Comparison of ENCODE assay signal across 13 cellular contexts in the genomic region with DNA sequence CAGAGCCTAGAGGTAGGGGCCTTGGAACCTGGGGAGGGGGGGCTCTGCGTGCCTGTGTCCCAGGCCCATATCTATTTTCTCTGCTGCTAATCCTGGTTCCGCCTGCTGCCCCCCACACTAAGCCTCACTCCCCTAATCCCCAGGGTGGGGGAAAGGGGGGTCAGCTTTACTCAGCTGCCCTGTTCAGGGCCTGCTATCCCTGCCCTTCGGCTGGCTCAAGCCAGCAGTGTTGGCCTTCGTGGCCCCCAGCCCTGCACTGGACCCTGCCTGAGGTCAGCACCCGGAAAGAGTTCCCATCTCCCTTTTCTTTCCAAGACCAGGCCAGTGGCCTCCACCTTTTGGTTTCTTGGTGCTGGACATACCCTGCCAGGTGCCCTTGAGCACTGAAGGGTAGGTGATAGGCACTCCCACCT. TPM values are rescaled to one million over a fixed set of nuclear protein-coding genes. Genes with fewer than 3 reads are reported as not detected.
DNase-seq lines count a peak whose midpoint lies in the region; ATAC-seq and TF ChIP-seq lines count a peak whose summit lies in the region.
"Had no signal": no experiment of that assay in that cellular context is flagged by ENCODE, and none has a peak within 500 bp of the region (broad histone marks: within the 10 kb centered on the region; RNA-seq: fewer than 3 reads in every experiment).

No MANE protein-coding gene starts in this region.

- no peak overlapping the region for H3K9ac ChIP-seq in muscle layer of colon (ENCODE audit: low read length)

- H3K27me3 ChIP-seq in muscle layer of colon (ENCODE audit: control insufficient read depth in 1 of 2, insufficient read depth in 2 of 2, low read length in 2 of 2) (no peaks in the 10 kb centered on the region), tibial nerve (no peaks in the 10 kb centered on the region)

- no peak for TF ChIP-seq CTCF in tibial nerve (IDR thresholded peaks at IDR 0.05)

- no peak overlapping the region for H3K4me3 ChIP-seq in muscle layer of colon (ENCODE audit: low read depth in 1 of 2, low read length in 2 of 2)
- peak overlapping the region in 2 of 4 donors; percentile 34 to 50 for H3K4me3 ChIP-seq in tibial nerve

- no peak for ATAC-seq in Right ventricle myocardium inferior
- no peak for ATAC-seq in left cardiac atrium

- TF ChIP-seq POLR2A in tibial nerve (IDR thresholded peaks at IDR 0.05), result no peak

- peaks cover 55% of the 10 kb centered on the region for H3K4me1 ChIP-seq in muscle layer of colon (ENCODE audit: insufficient read depth, low read length)
- H3K4me1 ChIP-seq in tibial nerve, result peaks cover 0 to 82% (median 70%) of the 10 kb centered on the region in 4 donors

- H3K36me3 ChIP-seq in muscle layer of colon (ENCODE audit: insufficient read depth, low read length) (peaks cover 22% of the 10 kb centered on the region), tibial nerve (peaks cover 0 to 17% (median 0%) of the 10 kb centered on the region in 3 donors)

- intact Hi-C loops in Right ventricle myocardium inferior (cut with DNase I), result no loop called here
- intact Hi-C loops in left cardiac atrium (cut with DNase I), result loop anchor here in 1 of 2 donors (5.0 kb wide), 1 partner anchor 49 kb away; a partner anchor contains a TSS

- WGBS in tibial nerve, 2 donors, result 59 to 72% methylated on average over 4 to 5 of the region's 5 CpGs

- no peak for TF ChIP-seq EP300 in tibial nerve (IDR thresholded peaks at IDR 0.05)

- H3K9me3 ChIP-seq in muscle layer of colon (ENCODE audit: low read length) (no peaks in the 10 kb centered on the region), tibial nerve (no peaks in the 10 kb centered on the region)

- H3K27ac ChIP-seq in angular gyrus (ENCODE audit: low read depth, low read length) (peak overlapping the region; percentile 18), muscle layer of colon (ENCODE audit: low read depth, low read length) (peak overlapping the region; percentile 52), tibial nerve (peak overlapping the region; percentile 74 to 99 (median 94))

- peak; percentile 9 for DNase-seq in Right ventricle myocardium inferior (ENCODE audit: missing footprints)
- no peak for DNase-seq in left cardiac atrium
- DNase-seq in tibial nerve (ENCODE audit: low spot score in 2 of 2), result no peak
- DNase-seq in dermis blood vessel endothelial cell, result no peak
- no peak for DNase-seq in hypothalamus (lab: John Stamatoyannopoulos, UW)
- no peak for DNase-seq in GM03348 (ENCODE audit: low spot score)
- DNase-seq: activated gamma-delta T cell treated with Interleukin-2 at 50 U/mL for 16 hours; stimulated activated CD4-positive, alpha-beta T cell treated with anti-CD3 and anti-CD28 coated beads, Interleukin-4, amount 100 ng/mL, for 4 hours had no signal

RNA-seq across cellular contexts. Expression of a gene that starts 8.4 kb away (rescaled TPM):
- total RNA-seq in Right ventricle myocardium inferior, result 53.3 TPM
- total RNA-seq in left cardiac atrium, result 10 to 100 TPM; 49.6 to 52.6 TPM
- total RNA-seq in tibial nerve, result 10 to 100 TPM; 44.6 to 53.4 (median 49.5) TPM
- 16.1 and 16.2 TPM in 2 replicates for total RNA-seq in dermis blood vessel endothelial cell

RNA-seq across cellular contexts. Expression of a gene that starts 17.6 kb away (rescaled TPM):
- total RNA-seq in Right ventricle myocardium inferior, result not detected
- total RNA-seq in left cardiac atrium, result not detected
- 1 to 10 TPM in 1 of 4 donors, not detected in 3; 1.5 TPM for total RNA-seq in tibial nerve
- not detected in 2 replicates for total RNA-seq in dermis blood vessel endothelial cell

RNA-seq across cellular contexts. Expression of a gene that starts 22.6 kb away (rescaled TPM):
- total RNA-seq in Right ventricle myocardium inferior, result 0.35 TPM
- under 1 TPM in 1 of 2 donors, not detected in 1; 0.59 TPM for total RNA-seq in left cardiac atrium
- 1 to 10 TPM in 3 of 4 donors, under 1 TPM in 1; 0.90 to 4.2 (median 1.7) TPM for total RNA-seq in tibial nerve
- total RNA-seq in dermis blood vessel endothelial cell, result 0.17 and 0.70 TPM in 2 replicates

RNA-seq across cellular contexts. Expression of a gene that starts 22.6 kb away (rescaled TPM):
- not detected for total RNA-seq in Right ventricle myocardium inferior
- total RNA-seq in left cardiac atrium, result not detected
- total RNA-seq in tibial nerve, result 1 to 10 TPM in 1 of 4 donors, under 1 TPM in 2, not detected in 1; 0.21 to 3.5 (median 0.90) TPM
- total RNA-seq in dermis blood vessel endothelial cell, result not detected in 2 replicates
- total RNA-seq: endothelial cell of umbilical vein; neural crest cell; T-helper 1 cell treated with Interleukin-12 subunit alpha and Interleukin-12 subunit beta and Interleukin-4 antibody, amounts not matched to agents 30 ng/mL and 1 ng/mL, for 36 hours had no signal

RNA-seq across cellular contexts. Expression of a gene that starts 27.9 kb away (rescaled TPM):
- total RNA-seq in Right ventricle myocardium inferior, result 30.8 TPM
- total RNA-seq in left cardiac atrium, result 10 to 100 TPM; 25.9 to 30.8 TPM
- total RNA-seq in tibial nerve, result 10 to 100 TPM; 17.4 to 33.6 (median 23.6) TPM
- total RNA-seq in dermis blood vessel endothelial cell, result 17.8 and 27.1 TPM in 2 replicates

Comparison
In these comparisons a context has a peak if more than half of its experiments do, and no peak if none do; other contexts are left out.
1. H3K27ac ChIP-seq: peak in every context shown above with its lines; median percentile 94 in tibial nerve; 52 in muscle layer of colon; 18 in angular gyrus.